ENCODE assay signal across 2 cellular contexts in genomic region chr20:64055396-64055892, GRCh38.
A peak's percentile ranks its signal among the peaks of the same experiment; 100 is the strongest.
TF ChIP-seq lines count a peak whose summit lies in the region.

No MANE protein-coding gene starts in this region.

TF ChIP-seq in A549, 52 proteins besides CTCF, POLR2A, EP300 and RAD21:
- TF ChIP-seq HES2 (IDR thresholded peaks at IDR 0.05), result no peak
- 0 out of 2 replicates have a peak, but pooled peaks have one; percentile 25 for TF ChIP-seq KDM1A (IDR thresholded peaks at IDR 0.05; ENCODE audit: low read depth)

TF ChIP-seq in endothelial cell of umbilical vein, 7 proteins besides CTCF, POLR2A, EP300 and RAD21:
- TF ChIP-seq MYC (IDR thresholded peaks at IDR 0.05; ENCODE audit: low read depth, low read length) (no peak), FOS (IDR thresholded peaks at IDR 0.05; ENCODE audit: borderline replicate concordance, insufficient read depth, low read length) (no peak)
